Comparison of ENCODE assay signal across 17 cellular contexts in genomic region chr12:51910691-51911090, GRCh38. TPM values are rescaled to one million over a fixed set of nuclear protein-coding genes. Genes with fewer than 3 reads are reported as not detected.
DNase-seq lines count a peak whose midpoint lies in the region; ATAC-seq and TF ChIP-seq lines count a peak whose summit lies in the region.
"Had no signal": no experiment of that assay in that cellular context is flagged by ENCODE, and none has a peak within 500 bp of the region (broad histone marks: within the 10 kb centered on the region; RNA-seq: fewer than 3 reads in every experiment).

No MANE protein-coding gene starts in this region.

- peak overlapping the region; percentile 34; the same call in 1 of the 2 replicates for H3K9ac ChIP-seq in BLaER1
- no peak overlapping the region for H3K9ac ChIP-seq in duodenal mucosa (ENCODE audit: low read depth in 1 of 2, low read length in 2 of 2)
- H3K9ac ChIP-seq in skeletal muscle tissue (ENCODE audit: low read depth in 1 of 3, low read length in 3 of 3), result peak overlapping the region; percentile 14 to 54 (median 43)

- H3K4me3 ChIP-seq in BLaER1 (no peak overlapping the region), duodenal mucosa (ENCODE audit: low read depth in 1 of 2, low read length in 2 of 2) (no peak overlapping the region), lower lobe of right lung (peak overlapping the region; percentile 65), skeletal muscle tissue (ENCODE audit: low read length in 3 of 3) (peak overlapping the region in 2 of 3 donors; percentile 28 to 54)

- H4K20me1 ChIP-seq in BLaER1, result no peaks in the 10 kb centered on the region

- intact Hi-C loops in lower lobe of right lung (cut with DNase I), result loop anchor here (10.0 kb wide), 1 partner anchor 74 kb away; no protein-coding TSS in a partner anchor

- H3K27ac ChIP-seq in BLaER1 (peak overlapping the region; percentile 42; the same call in 1 of the 2 replicates), duodenal mucosa (ENCODE audit: low read depth, low read length) (peak overlapping the region; percentile 59), lower lobe of right lung (peak overlapping the region; percentile 92), skeletal muscle tissue (ENCODE audit: low read depth, low read length) (peak overlapping the region; percentile 20)

- peaks cover 32% of the 10 kb centered on the region for H3K4me1 ChIP-seq in BLaER1
- peaks cover 26 to 31% of the 10 kb centered on the region in 2 donors for H3K4me1 ChIP-seq in duodenal mucosa (ENCODE audit: control insufficient read depth in 1 of 2, insufficient read depth in 2 of 2, low read length in 2 of 2)
- peaks cover 90% of the 10 kb centered on the region for H3K4me1 ChIP-seq in lower lobe of right lung
- H3K4me1 ChIP-seq in skeletal muscle tissue (ENCODE audit: control insufficient read depth in 3 of 3, insufficient read depth in 3 of 3, low read length in 3 of 3), result peaks cover 58 to 69% (median 62%) of the 10 kb centered on the region in 3 donors

- peak overlapping the region; percentile 69 for H3K4me2 ChIP-seq in BLaER1

- ATAC-seq in lower lobe of right lung (no peak), HG02678 (IDR thresholded peaks at IDR 0.05; ENCODE audit: unreplicated experiment) (no peak)
- ATAC-seq: activated T-helper 17 cell treated with anti-CD3 and anti-CD28 coated beads, Interleukin-2, amount 50 U/mL, for 72 hours had no signal

- H3K27me3 ChIP-seq in BLaER1 (peaks cover 26% of the 10 kb centered on the region), duodenal mucosa (ENCODE audit: control insufficient read depth in 1 of 2, insufficient read depth in 2 of 2, low read length in 2 of 2) (no peaks in the 10 kb centered on the region), lower lobe of right lung (ENCODE audit: low read depth) (peaks cover 19% of the 10 kb centered on the region), skeletal muscle tissue (ENCODE audit: control insufficient read depth in 3 of 3, insufficient read depth in 3 of 3, low read length in 3 of 3) (peaks cover 6 to 27% (median 14%) of the 10 kb centered on the region in 3 donors)

- no peak for TF ChIP-seq CTCF in lower lobe of right lung (IDR thresholded peaks at IDR 0.05)

- no peaks in the 10 kb centered on the region for H3K36me3 ChIP-seq in BLaER1
- H3K36me3 ChIP-seq in duodenal mucosa (ENCODE audit: control insufficient read depth in 1 of 2, insufficient read depth in 2 of 2, low read length in 2 of 2), result peaks cover 0 to 5% of the 10 kb centered on the region in 2 donors
- H3K36me3 ChIP-seq in lower lobe of right lung, result peaks cover 13% of the 10 kb centered on the region
- peaks cover 1 to 11% (median 3%) of the 10 kb centered on the region in 3 donors for H3K36me3 ChIP-seq in skeletal muscle tissue (ENCODE audit: control insufficient read depth in 3 of 3, insufficient read depth in 3 of 3, low read length in 3 of 3)

- DNase-seq in lower lobe of right lung (peak; percentile 30), HuH-7 (ENCODE audit: low spot score) (no peak), NCI-H446 treated with DMSO at 0.1 percent for 48 hours (lab: John Stamatoyannopoulos, UW) (no peak), NCI-H2081 (lab: John Stamatoyannopoulos, UW) (no peak)
- DNase-seq: ACHN; activated CD4-positive, alpha-beta memory T cell treated with anti-CD3 and anti-CD28 coated beads, Interleukin-2, amount 10 ng/mL, durations not matched to agents 7 days and 5 days; dorsolateral prefrontal cortex; NCI-H1694 treated with DMSO at 0.1 percent for 48 hours; NCI-H524 treated with DMSO at 0.1 percent for 48 hours; nucleus accumbens had no signal

- H3K9me3 ChIP-seq in BLaER1 (peaks cover 4% of the 10 kb centered on the region), duodenal mucosa (ENCODE audit: control insufficient read depth in 1 of 2, low read length in 2 of 2) (no peaks in the 10 kb centered on the region), lower lobe of right lung (no peaks in the 10 kb centered on the region), skeletal muscle tissue (ENCODE audit: control insufficient read depth in 3 of 3, low read length in 3 of 3) (no peaks in the 10 kb centered on the region)

RNA-seq across cellular contexts. Expression of gene ACVRL1, which starts 3.4 kb away (rescaled TPM):
- total RNA-seq in lower lobe of right lung (242 TPM), skeletal muscle tissue (56.9 TPM)
- total RNA-seq: activated CD4-positive, alpha-beta memory T cell treated with anti-CD3 and anti-CD28 coated beads, Interleukin-2, amount 10 ng/mL, durations not matched to agents 7 days and 5 days; activated T-helper 17 cell treated with anti-CD3 and anti-CD28 coated beads, Interleukin-2, amount 50 U/mL, for 72 hours had no signal

RNA-seq across cellular contexts. Expression of gene ANKRD33, which starts 22.8 kb away (rescaled TPM):
- total RNA-seq in lower lobe of right lung (not detected), skeletal muscle tissue (not detected)
- total RNA-seq: activated CD4-positive, alpha-beta memory T cell treated with anti-CD3 and anti-CD28 coated beads, Interleukin-2, amount 10 ng/mL, durations not matched to agents 7 days and 5 days; activated T-helper 17 cell treated with anti-CD3 and anti-CD28 coated beads, Interleukin-2, amount 50 U/mL, for 72 hours; astrocyte; liver had no signal

RNA-seq across cellular contexts. Expression of gene ACVR1B, which starts 40.8 kb away (rescaled TPM):
- total RNA-seq in lower lobe of right lung (34.9 TPM), skeletal muscle tissue (8.4 TPM)

Comparison
In these comparisons a context has a peak if more than half of its experiments do, and no peak if none do; other contexts are left out.
1. H3K27ac ChIP-seq: peak in every context shown above with its lines; median percentile 92 in lower lobe of right lung; 59 in duodenal mucosa; 42 in BLaER1; 20 in skeletal muscle tissue.
2. H3K4me3 ChIP-seq: peak in lower lobe of right lung (single experiment) and skeletal muscle tissue (2 of 3); none in BLaER1 (single experiment) and duodenal mucosa (0 of 2).
3. H3K9ac ChIP-seq: peak in BLaER1 (single experiment) and skeletal muscle tissue (3 of 3); none in duodenal mucosa (0 of 2).